ENCODE assay signal across 2 cellular contexts in genomic region chr6:11043961-11044711, GRCh38.
TF ChIP-seq lines count a peak whose summit lies in the region.

Gene ELOVL2, minus strand, starts transcription at chr6:11044305. Its CDS starts 75 bp downstream, at chr6:11044230.

TF ChIP-seq in A549, 52 proteins besides CTCF, POLR2A, EP300 and RAD21 (continued from another document):
- TF ChIP-seq REST (IDR thresholded peaks at IDR 0.05), result peak; percentile 72
- no peak for TF ChIP-seq HOXB13 (CRISPR knock-in tag; IDR thresholded peaks at IDR 0.05; ENCODE audit: low read depth)
- TF ChIP-seq HOXB5 (CRISPR knock-in tag; IDR thresholded peaks at IDR 0.05), result 0 out of 2 replicates have a peak, but pooled peaks have one; percentile 57
- TF ChIP-seq SMC3 (IDR thresholded peaks at IDR 0.05), result peak; percentile 91

TF ChIP-seq in IMR-90, 13 proteins besides CTCF, POLR2A, EP300 and RAD21 (continued from another document):
- TF ChIP-seq MXI1 (IDR thresholded peaks at IDR 0.05; ENCODE audit: borderline replicate concordance, low read depth, low read length) (0 out of 2 replicates have a peak, but pooled peaks have one; percentile 51), MAZ (IDR thresholded peaks at IDR 0.05; ENCODE audit: borderline replicate concordance, low read depth, low read length) (peak; percentile 75; the same call in 1 of the 2 replicates), RCOR1 (IDR thresholded peaks at IDR 0.05; ENCODE audit: insufficient replicate concordance, low read length) (no peak), NFE2L2 (IDR thresholded peaks at IDR 0.05; ENCODE audit: low read depth, low read length) (no peak)
